19 cellular contexts compared by ENCODE assay signal in genomic region chr3:167694121-167694520, GRCh38. TPM values are rescaled to one million over a fixed set of nuclear protein-coding genes. Genes with fewer than 3 reads are reported as not detected.
"Had no signal": no experiment of that assay in that cellular context is flagged by ENCODE, and none has a peak within 500 bp of the region (broad histone marks: within the 10 kb centered on the region; RNA-seq: fewer than 3 reads in every experiment).

No MANE protein-coding gene starts in this region.

- ATAC-seq: activated CD4-positive, CD25-positive, alpha-beta regulatory T cell treated with anti-CD3 and anti-CD28 coated beads, Interleukin-2, amount 50 U/mL, for 24 hours; activated CD8-positive, alpha-beta T cell treated with anti-CD3 and anti-CD28 coated beads, Interleukin-2, amount 10 ng/mL, durations not matched to agents 7 days and 5 days; activated naive CD4-positive, alpha-beta T cell treated with anti-CD3 and anti-CD28 coated beads, Interleukin-2, amount 50 U/mL, for 72 hours; activated T-helper 17 cell treated with anti-CD3 and anti-CD28 coated beads, Interleukin-2, amount 50 U/mL, for 72 hours; gastrocnemius medialis; stimulated activated naive CD8-positive, alpha-beta T cell treated with anti-CD3 and anti-CD28 coated beads, Interleukin-15, Interleukin-2, amounts not matched to agents 100 U/mL and 50 U/mL, for 24 hours had no signal

- H3K27ac ChIP-seq: esophagus squamous epithelium, gastrocnemius medialis, VCaP had no signal

- H3K27me3 ChIP-seq: esophagus squamous epithelium, gastrocnemius medialis had no signal

- H3K9me3 ChIP-seq: esophagus squamous epithelium, gastrocnemius medialis had no signal

- H3K27me3 Mint-ChIP-seq: activated T-helper 17 cell treated with anti-CD3 and anti-CD28 coated beads, Interleukin-2, amount 50 U/mL, for 72 hours; brain; progenitor cell of endocrine pancreas had no signal

- DNase-seq: activated CD4-positive, alpha-beta T cell treated with anti-CD3 and anti-CD28 coated beads, Interleukin-2, amount 50 U/mL, for 1 hour; activated CD8-positive, alpha-beta T cell treated with anti-CD3 and anti-CD28 coated beads, Interleukin-2, amount 10 ng/mL, durations not matched to agents 7 days and 5 days; caudate nucleus; esophagus squamous epithelium; gastrocnemius medialis; hippocampal formation; stimulated activated CD4-positive, alpha-beta T cell treated with anti-CD3 and anti-CD28 coated beads, Interleukin-4, amount 100 ng/mL, for 1 hour; stimulated activated naive CD8-positive, alpha-beta T cell treated with anti-CD3 and anti-CD28 coated beads, Interleukin-15, Interleukin-2, amounts not matched to agents 100 U/mL and 50 U/mL, for 24 hours; SW 1271 had no signal

- H3K9me3 Mint-ChIP-seq: activated naive CD4-positive, alpha-beta T cell treated with anti-CD3 and anti-CD28 coated beads, Interleukin-2, amount 50 U/mL, for 72 hours; activated T-helper 17 cell treated with anti-CD3 and anti-CD28 coated beads, Interleukin-2, amount 50 U/mL, for 72 hours; brain had no signal

- H3K4me1 ChIP-seq: esophagus squamous epithelium, gastrocnemius medialis had no signal

- H3K4me1 Mint-ChIP-seq: brain had no signal

- H3K4me3 Mint-ChIP-seq: activated CD8-positive, alpha-beta T cell treated with anti-CD3 and anti-CD28 coated beads, Interleukin-2, amount 10 ng/mL, durations not matched to agents 7 days and 5 days; activated T-helper 17 cell treated with anti-CD3 and anti-CD28 coated beads, Interleukin-2, amount 50 U/mL, for 72 hours; brain had no signal

- H3K4me3 ChIP-seq: esophagus squamous epithelium, gastrocnemius medialis had no signal

- H3K27ac Mint-ChIP-seq: activated CD8-positive, alpha-beta T cell treated with anti-CD3 and anti-CD28 coated beads, Interleukin-2, amount 10 ng/mL, durations not matched to agents 7 days and 5 days; activated naive CD4-positive, alpha-beta T cell treated with anti-CD3 and anti-CD28 coated beads, Interleukin-2, amount 50 U/mL, for 72 hours; activated T-helper 17 cell treated with anti-CD3 and anti-CD28 coated beads, Interleukin-2, amount 50 U/mL, for 72 hours; brain; progenitor cell of endocrine pancreas had no signal

RNA-seq across cellular contexts. Expression of gene WDR49, which starts 40.4 kb away (rescaled TPM):
- total RNA-seq: activated CD8-positive, alpha-beta T cell treated with anti-CD3 and anti-CD28 coated beads, Interleukin-2, amount 10 ng/mL, durations not matched to agents 7 days and 5 days; myocyte; osteocyte; SK-MEL-5 had no signal
- polyA plus RNA-seq: liver had no signal
